29 cellular contexts compared by ENCODE assay signal in the genomic region with DNA sequence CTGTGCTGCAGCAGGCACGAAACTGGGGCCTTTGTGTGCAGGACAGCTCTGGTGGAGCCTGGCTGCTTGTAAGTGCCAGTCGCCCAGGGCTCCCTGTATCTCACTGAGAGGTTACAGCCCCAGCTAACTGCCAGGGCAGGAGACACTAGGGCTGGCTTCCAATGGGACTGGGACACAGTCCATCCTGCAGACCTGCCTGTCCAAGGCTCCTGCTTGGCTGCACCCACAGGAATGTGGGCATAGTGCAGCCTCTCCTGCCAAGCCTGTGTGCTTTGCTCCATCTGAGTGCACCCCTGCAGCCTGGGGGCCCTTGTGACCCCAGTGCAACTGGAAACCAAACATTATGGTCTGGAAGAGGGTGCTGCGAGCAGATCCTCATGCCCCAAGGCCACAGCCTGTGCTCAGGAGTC.
"Had no signal": no experiment of that assay in that cellular context is flagged by ENCODE, and none has a peak within 500 bp of the region (broad histone marks: within the 10 kb centered on the region; RNA-seq: fewer than 3 reads in every experiment).

No MANE protein-coding gene starts in this region.

- ATAC-seq: gastroesophageal sphincter, left lung, mucosa of descending colon had no signal

- H3K36me3 ChIP-seq: gastroesophageal sphincter, left lung, lower lobe of right lung, transverse colon, vagina had no signal

- H3K4me1 ChIP-seq: gastroesophageal sphincter, left lung, lower lobe of right lung, transverse colon, vagina had no signal

- H3K27ac ChIP-seq: gastroesophageal sphincter, left lung, lower lobe of right lung, transverse colon, vagina, VCaP had no signal

- FAIRE-seq: endothelial cell of umbilical vein, TTC549 had no signal

- DNase-seq: activated CD4-positive, alpha-beta memory T cell treated with anti-CD3 and anti-CD28 coated beads, Interleukin-2, amount 10 ng/mL, durations not matched to agents 7 days and 5 days; activated CD4-positive, alpha-beta T cell treated with anti-CD3 and anti-CD28 coated beads, Interleukin-2, amount 10 ng/mL, durations not matched to agents 24 days and 14 days; activated CD8-positive, alpha-beta memory T cell treated with anti-CD3 and anti-CD28 coated beads, Interleukin-2, amount 50 U/mL, for 48 hours; activated gamma-delta T cell; activated naive CD4-positive, alpha-beta T cell treated with anti-CD3 and anti-CD28 coated beads, Interleukin-2, amount 10 ng/mL, durations not matched to agents 7 days and 5 days; activated T-cell treated with anti-CD3 and anti-CD28 coated beads, Interleukin-2, amount 50 U/mL, for 24 hours; amniotic stem cell; caudate nucleus; head of caudate nucleus; hypothalamus; immature natural killer cell; kidney glomerular epithelial cell; lower lobe of right lung; mesenchymal stem cell; stimulated activated CD4-positive, alpha-beta T cell treated with anti-CD3 and anti-CD28 coated beads, Interleukin-1b, Interleukin-23, amount 100 ng/mL, for 48 hours; stimulated activated CD4-positive, alpha-beta T cell treated with anti-CD3 and anti-CD28 coated beads, Interleukin-4, amount 100 ng/mL, for 4 hours; stimulated activated CD8-positive, alpha-beta memory T cell treated with anti-CD3 and anti-CD28 coated beads, Interleukin-4, amount 100 ng/mL, for 48 hours; stimulated activated naive CD4-positive, alpha-beta T cell; SW 1271; T-helper 9 cell; transverse colon had no signal

- H3K27me3 ChIP-seq: gastroesophageal sphincter, left lung, transverse colon, vagina had no signal

- H3K9me3 ChIP-seq: gastroesophageal sphincter, lower lobe of right lung, transverse colon, vagina had no signal

- H3K4me3 ChIP-seq: gastroesophageal sphincter, left lung, lower lobe of right lung, mucosa of descending colon, smooth muscle cell, transverse colon, vagina had no signal

- H3K4me2 ChIP-seq: smooth muscle cell had no signal
